15 cellular contexts compared by ENCODE assay signal in genomic region chr2:239043326-239043725, GRCh38.
"Had no signal": no experiment of that assay in that cellular context is flagged by ENCODE, and none has a peak within 500 bp of the region (broad histone marks: within the 10 kb centered on the region; RNA-seq: fewer than 3 reads in every experiment).

No MANE protein-coding gene starts in this region.

- H3K9me3 ChIP-seq: prostate gland had no signal

- H3K4me1 ChIP-seq: parathyroid adenoma, prostate gland had no signal

- H3K9me3 Mint-ChIP-seq: naive thymus-derived CD4-positive, alpha-beta T cell; nephron progenitor cell had no signal

- H3K27ac ChIP-seq: parathyroid adenoma, prostate gland, skin epidermis had no signal

- DNase-seq: cortex of kidney; effector CD8-positive, alpha-beta T cell; foreskin melanocyte; head of caudate nucleus; hippocampal formation; mammary epithelial cell; naive thymus-derived CD4-positive, alpha-beta T cell; nephron progenitor cell; stimulated activated naive CD4-positive, alpha-beta T cell treated with Interleukin-2 at 50 U/mL for 16 hours; trophoblast cell had no signal

- H3K27me3 ChIP-seq: dorsolateral prefrontal cortex had no signal

- H3K27me3 Mint-ChIP-seq: naive thymus-derived CD4-positive, alpha-beta T cell had no signal

- H3K27ac Mint-ChIP-seq: nephron progenitor cell had no signal

- ATAC-seq: naive thymus-derived CD4-positive, alpha-beta T cell; sciatic nerve had no signal

- H3K4me3 ChIP-seq: dorsolateral prefrontal cortex, prostate gland, skin epidermis had no signal

- H3K4me3 Mint-ChIP-seq: naive thymus-derived CD4-positive, alpha-beta T cell; nephron progenitor cell had no signal
